33 cellular contexts compared by ENCODE assay signal in genomic region chr11:82059505-82059904, GRCh38.
DNase-seq lines count a peak whose midpoint lies in the region; ATAC-seq, FAIRE-seq and TF ChIP-seq lines count a peak whose summit lies in the region.
"Had no signal": no experiment of that assay in that cellular context is flagged by ENCODE, and none has a peak within 500 bp of the region (broad histone marks: within the 10 kb centered on the region; RNA-seq: fewer than 3 reads in every experiment).

No MANE protein-coding gene starts in this region.

- POLR2A ChIA-PET in HepG2 (lab: Yijun Ruan, JAX), result no interaction called here
- POLR2A ChIA-PET in A549 (lab: Yijun Ruan, JAX), result no interaction called here
- POLR2A ChIA-PET in IMR-90 (lab: Charles Lee; ENCODE audit: unreplicated experiment), result no interaction called here

- H2BK20ac ChIP-seq in IMR-90 (ENCODE audit: low read depth, low read length), result no peak overlapping the region

- H3K4me1 ChIP-seq in HepG2 (ENCODE audit: insufficient read depth, low read length) (no peaks in the 10 kb centered on the region), right lobe of liver (no peaks in the 10 kb centered on the region), A549 (no peaks in the 10 kb centered on the region), IMR-90 (ENCODE audit: control insufficient read depth, insufficient read depth, low read length) (no peaks in the 10 kb centered on the region), OCI-LY3 (ENCODE audit: low read length) (peaks cover 25% of the 10 kb centered on the region)
- H3K4me1 ChIP-seq: BE2C, BLaER1, Caco-2 had no signal

- in situ Hi-C loops in HepG2 (cut with HindIII; ENCODE audit: extremely low pct_ligation_motif_present, low pct_unique_long_range_greater_than_20kb) (no loop called here), IMR-90 (cut with MboI; ENCODE audit: low sequenced_read_pairs) (no loop called here)

- no peak overlapping the region for H3K4ac ChIP-seq in IMR-90 (ENCODE audit: low read depth, low read length)

- dilution Hi-C loops in IMR-90 (cut with HindIII; ENCODE audit: low sequenced_read_pairs, unreplicated experiment), result no loop called here

- no peak overlapping the region for H4K8ac ChIP-seq in IMR-90 (ENCODE audit: low read depth in 2 of 2, low read length in 2 of 2)

- H3K9ac ChIP-seq in HepG2 (ENCODE audit: insufficient read depth, low read depth, low read length), result no peak overlapping the region
- no peak overlapping the region for H3K9ac ChIP-seq in IMR-90 (ENCODE audit: low read depth, low read length)
- H3K9ac ChIP-seq in OCI-LY3 (ENCODE audit: low read length), result no peak overlapping the region
- H3K9ac ChIP-seq: BLaER1; BLaER1 treated with 17β-estradiol and CSF1 and Interleukin-3, amounts not matched to agents 10 nM and 100 nM had no signal

- FAIRE-seq in HepG2 (lab: Jason Lieb, UNC) (no peak), A549 (lab: Jason Lieb, UNC) (no peak)
- FAIRE-seq: A204.1 had no signal

- no peak overlapping the region for H3K27ac ChIP-seq in HepG2 (ENCODE audit: extremely low read length, insufficient read depth, low read length)
- H3K27ac ChIP-seq in right lobe of liver, result no peak overlapping the region
- no peak overlapping the region for H3K27ac ChIP-seq in A549
- no peak overlapping the region for H3K27ac ChIP-seq in IMR-90 (ENCODE audit: insufficient read depth, low read length)
- H3K27ac ChIP-seq in OCI-LY3 (ENCODE audit: low read length), result peak overlapping the region; percentile 31
- H3K27ac ChIP-seq: 22Rv1; BLaER1; BLaER1 treated with 17β-estradiol and CSF1 and Interleukin-3, amounts not matched to agents 10 nM and 100 nM; C4-2B had no signal

- TF ChIP-seq CTCF in HepG2 (CRISPR knock-in tag; IDR thresholded peaks at IDR 0.05) (no peak), right lobe of liver (IDR thresholded peaks at IDR 0.05) (no peak), A549 (IDR thresholded peaks at IDR 0.05) (no peak), IMR-90 (conservative IDR thresholded peaks at IDR 0.05; ENCODE audit: low read depth, low read length) (no peak), OCI-LY3 (IDR thresholded peaks at IDR 0.05; ENCODE audit: low read depth, low read length) (no peak)

- no peak overlapping the region for H3K14ac ChIP-seq in IMR-90 (replicated peaks; ENCODE audit: low read depth, low read length)

- no peak overlapping the region for H3K4me3 ChIP-seq in HepG2 (replicated peaks in 1 of 3; ENCODE audit: insufficient read depth in 1 of 3, low read depth in 2 of 3, low read length in 3 of 3)
- H3K4me3 ChIP-seq in right lobe of liver, result no peak overlapping the region
- H3K4me3 ChIP-seq in A549, result no peak overlapping the region
- H3K4me3 ChIP-seq in IMR-90 (ENCODE audit: insufficient read depth, low read depth, low read length), result no peak overlapping the region
- peak overlapping the region; percentile 37 for H3K4me3 ChIP-seq in OCI-LY3 (ENCODE audit: low read length)
- H3K4me3 ChIP-seq: BLaER1; BLaER1 treated with 17β-estradiol and CSF1 and Interleukin-3, amounts not matched to agents 10 nM and 100 nM had no signal

- TF ChIP-seq POLR2A in HepG2 (IDR thresholded peaks at IDR 0.05; ENCODE audit: insufficient read depth in 1 of 2, low read depth in 2 of 2, low read length in 2 of 2), result no peak
- TF ChIP-seq POLR2A in right lobe of liver (IDR thresholded peaks at IDR 0.05), result no peak
- TF ChIP-seq POLR2A in A549 (IDR thresholded peaks at IDR 0.05; ENCODE audit: low read length), result no peak
- no peak for TF ChIP-seq POLR2A in IMR-90 (IDR thresholded peaks at IDR 0.05; ENCODE audit: low read depth, low read length)

- no peak for DNase-seq in HepG2 (ENCODE audit: low spot score)
- no peak for DNase-seq in right lobe of liver
- DNase-seq in A549 (ENCODE audit: low read depth in 1 of 2, low spot score in 1 of 2), result no peak
- DNase-seq in IMR-90, result no peak
- no peak for DNase-seq in NCI-H1417 treated with DMSO at 0.1 percent for 48 hours (lab: John Stamatoyannopoulos, UW)
- DNase-seq in left colon, result no peak
- DNase-seq in NCI-H510A treated with DMSO at 0.1 percent for 48 hours (lab: John Stamatoyannopoulos, UW), result no peak
- DNase-seq: 8988T; ACHN; AML-193; BE2C; C1 segment of cervical spinal cord; Caco-2; Calu3; CD4-positive, alpha-beta memory T cell; CD4-positive, alpha-beta T cell; CD4-positive, CD25-positive, alpha-beta regulatory T cell; CD8-positive, alpha-beta memory T cell; CD8-positive, alpha-beta T cell; COR-L47; DMS 273 treated with DMSO at 0.1 percent for 48 hours; DMS153; DMS53; DMS79; DMS79 treated with DMSO at 0.1 percent for 48 hours; DND-41; EL had no signal

- no peaks in the 10 kb centered on the region for H3K79me1 ChIP-seq in IMR-90 (ENCODE audit: low read depth in 1 of 2, low read length in 2 of 2)

- CTCF ChIA-PET in HepG2 (lab: Yijun Ruan, JAX; ENCODE audit: low intra/inter-chr PET ratio, low total read pairs), result no interaction called here
- CTCF ChIA-PET in A549 (lab: Yijun Ruan, JAX), result no interaction called here
- CTCF ChIA-PET in IMR-90 (lab: Yijun Ruan, JAX), result no interaction called here

- H2AK9ac ChIP-seq in IMR-90 (replicated peaks; ENCODE audit: low read depth, low read length, poor library complexity), result no peak overlapping the region

- H2AFZ ChIP-seq in HepG2 (ENCODE audit: low read length) (no peak overlapping the region), IMR-90 (replicated peaks; ENCODE audit: low read length, poor library complexity) (no peak overlapping the region), OCI-LY3 (ENCODE audit: low read depth, low read length) (no peak overlapping the region)

- intact Hi-C loops in HepG2 (cut with micrococcal nuclease; ENCODE audit: unreplicated experiment) (no loop called here), right lobe of liver (cut with DNase I) (no loop called here), IMR-90 (cut with micrococcal nuclease) (no loop called here), left colon (cut with DNase I, micrococcal nuclease) (no loop called here)

- no peaks in the 10 kb centered on the region for H3K9me1 ChIP-seq in IMR-90 (ENCODE audit: insufficient read depth, low read length)

- no peak overlapping the region for H3K56ac ChIP-seq in IMR-90 (ENCODE audit: extremely low read depth, insufficient read depth, low read length)

- H2BK15ac ChIP-seq in IMR-90 (ENCODE audit: low read depth, low read length), result no peak overlapping the region

- H4K20me1 ChIP-seq in HepG2 (ENCODE audit: insufficient read depth, low read length) (no peaks in the 10 kb centered on the region), IMR-90 (ENCODE audit: insufficient read depth, low read length) (no peaks in the 10 kb centered on the region), OCI-LY3 (ENCODE audit: insufficient read depth, low read length) (no peaks in the 10 kb centered on the region)
- H4K20me1 ChIP-seq: BLaER1; BLaER1 treated with 17β-estradiol and CSF1 and Interleukin-3, amounts not matched to agents 10 nM and 100 nM had no signal

- ATAC-seq in HepG2 (no peak), right lobe of liver (no peak), A549 (no peak), IMR-90 (ENCODE audit: low read depth) (no peak), left colon (no peak)
- ATAC-seq: CD8-positive, alpha-beta T cell had no signal

- H2BK120ac ChIP-seq in IMR-90 (ENCODE audit: low read depth, low read length), result no peak overlapping the region

- H2AK5ac ChIP-seq in IMR-90 (ENCODE audit: low read depth, low read length), result no peak overlapping the region

- TF ChIP-seq RAD21 in HepG2 (CRISPR knock-in tag; IDR thresholded peaks at IDR 0.05), result no peak
- no peak for TF ChIP-seq RAD21 in A549 (conservative IDR thresholded peaks at IDR 0.05 in 1 of 2, IDR thresholded peaks at IDR 0.05 in 1 of 2)
- TF ChIP-seq RAD21 in IMR-90 (IDR thresholded peaks at IDR 0.05; ENCODE audit: low read length), result no peak

- TF ChIP-seq EP300 in HepG2 (IDR thresholded peaks at IDR 0.05; ENCODE audit: low read depth in 2 of 2, low read length in 2 of 2) (no peak), HepG2 (CRISPR knock-in tag; IDR thresholded peaks at IDR 0.05; ENCODE audit: borderline replicate concordance) (no peak), A549 (IDR thresholded peaks at IDR 0.05) (no peak)

- no peak overlapping the region for H2BK5ac ChIP-seq in IMR-90 (ENCODE audit: low read depth, low read length, poor library complexity, severe bottlenecking)

- no peak overlapping the region for H3K4me2 ChIP-seq in HepG2 (ENCODE audit: low read depth, low read length)
- H3K4me2 ChIP-seq in A549, result no peak overlapping the region
- H3K4me2 ChIP-seq in IMR-90 (ENCODE audit: low read depth, low read length), result no peak overlapping the region
- peak overlapping the region; percentile 64 for H3K4me2 ChIP-seq in OCI-LY3 (ENCODE audit: low read length)
- H3K4me2 ChIP-seq: BLaER1 had no signal

- no peaks in the 10 kb centered on the region for H3K9me3 ChIP-seq in HepG2 (ENCODE audit: low read length)
- no peaks in the 10 kb centered on the region for H3K9me3 ChIP-seq in right lobe of liver
- H3K9me3 ChIP-seq in A549, result no peaks in the 10 kb centered on the region
- H3K9me3 ChIP-seq in IMR-90 (ENCODE audit: control insufficient read depth, insufficient read depth, low read length), result no peaks in the 10 kb centered on the region
- no peaks in the 10 kb centered on the region for H3K9me3 ChIP-seq in OCI-LY3 (ENCODE audit: insufficient read depth, low read length)
- H3K9me3 ChIP-seq: BE2C, BLaER1, Caco-2 had no signal

- H3K23ac ChIP-seq in IMR-90 (ENCODE audit: low read depth, low read length), result no peak overlapping the region

- H3K36me3 ChIP-seq in HepG2 (replicated peaks in 1 of 2; ENCODE audit: control insufficient read depth in 1 of 2, insufficient read depth in 2 of 2, low read length in 2 of 2) (no peaks in the 10 kb centered on the region), right lobe of liver (no peaks in the 10 kb centered on the region), IMR-90 (ENCODE audit: control insufficient read depth, insufficient read depth, low read length) (no peaks in the 10 kb centered on the region), OCI-LY3 (replicated peaks; ENCODE audit: low read depth, low read length) (no peaks in the 10 kb centered on the region)
- H3K36me3 ChIP-seq: BE2C; BLaER1; BLaER1 treated with 17β-estradiol and CSF1 and Interleukin-3, amounts not matched to agents 10 nM and 100 nM had no signal

- no peak overlapping the region for H4K91ac ChIP-seq in IMR-90 (ENCODE audit: insufficient read depth, low read depth, low read length)

- no peak overlapping the region for H4K5ac ChIP-seq in IMR-90 (ENCODE audit: low read depth, low read length)

- H3K18ac ChIP-seq in IMR-90 (ENCODE audit: low read depth, low read length), result no peak overlapping the region

- no peaks in the 10 kb centered on the region for H3K79me2 ChIP-seq in HepG2 (ENCODE audit: insufficient read depth, low read length)
- H3K79me2 ChIP-seq in OCI-LY3 (ENCODE audit: low read length), result no peaks in the 10 kb centered on the region

- no peaks in the 10 kb centered on the region for H3K27me3 ChIP-seq in HepG2 (ENCODE audit: control insufficient read depth in 1 of 2, insufficient read depth in 2 of 2, low read length in 2 of 2)
- H3K27me3 ChIP-seq in right lobe of liver, result no peaks in the 10 kb centered on the region
- no peaks in the 10 kb centered on the region for H3K27me3 ChIP-seq in IMR-90 (ENCODE audit: control insufficient read depth, insufficient read depth, low read length)
- no peaks in the 10 kb centered on the region for H3K27me3 ChIP-seq in OCI-LY3 (ENCODE audit: low read depth, low read length)
- H3K27me3 ChIP-seq: BE2C; BLaER1; BLaER1 treated with 17β-estradiol and CSF1 and Interleukin-3, amounts not matched to agents 10 nM and 100 nM had no signal

- BruUV-seq in HepG2 (replicated peaks; lab: Mats Ljungman, UMichigan) (no TSS peak), IMR-90 (replicated peaks; lab: Mats Ljungman, UMichigan) (no TSS peak)

- 34% methylated on average over 3 of the region's 3 CpGs for WGBS in HepG2 (ENCODE audit: low lambda C conversion rate)
- 80% methylated on average over 3 of the region's 3 CpGs for WGBS in right lobe of liver (ENCODE audit: insufficient coverage, low coverage, low lambda C conversion rate, missing lambda C conversion rate)
- 25% methylated on average over 3 of the region's 3 CpGs for WGBS in A549 (ENCODE audit: missing lambda C conversion rate)
- WGBS in IMR-90 (ENCODE audit: extremely low coverage in 2 of 2, insufficient read length in 1 of 2), 2 experiments, result 100% methylated on average over 1 of the region's 3 CpGs; no CpG with 5 or more reads in 1 of the 2 experiments

Comparison
In these comparisons a context has a peak if more than half of its experiments do, and no peak if none do; other contexts are left out.
1. Of the 38 proteins assayed by ChIP-seq in both HepG2 and A549: peak only in HepG2: none; only in A549: none; in both: MAFK; in neither: 37.